ENCODE assay signal across 18 cellular contexts in genomic region chr10:76887223-76888010, GRCh38.
DNase-seq lines count a peak whose midpoint lies in the region; ATAC-seq and TF ChIP-seq lines count a peak whose summit lies in the region.
"Had no signal": no experiment of that assay in that cellular context is flagged by ENCODE, and none has a peak within 500 bp of the region (broad histone marks: within the 10 kb centered on the region; RNA-seq: fewer than 3 reads in every experiment).

No MANE protein-coding gene starts in this region.

- in situ Hi-C loops in Panc1 (cut with HindIII; ENCODE audit: low pct_unique_long_range_greater_than_20kb, low sequenced_read_pairs) = no loop called here

- CTCF ChIA-PET in Panc1 (lab: Charles Lee) = no interaction called here

- no peak overlapping the region; the same call in 1 of the 2 replicates for H3K14ac ChIP-seq in H9 (ENCODE audit: insufficient read depth, low read length)

- no peaks in the 10 kb centered on the region for H3K79me2 ChIP-seq in H9 (ENCODE audit: insufficient read depth, low read length)

- H4K8ac ChIP-seq in H9 (replicated peaks; ENCODE audit: insufficient read length, low read depth, low read length) = no peak overlapping the region

- no peaks in the 10 kb centered on the region for H3K27me3 ChIP-seq in H9 (ENCODE audit: insufficient read depth, low read length)
- H3K27me3 ChIP-seq in Panc1 (ENCODE audit: control insufficient read depth, insufficient read depth, low read length) = no peaks in the 10 kb centered on the region

- WGBS in H9 (ENCODE audit: extremely low coverage, insufficient read length, low lambda C conversion rate) = no CpG with 5 or more reads among the region's 19 CpGs

- H2BK20ac ChIP-seq in H9 (ENCODE audit: low read depth, low read length, poor library complexity, severe bottlenecking) = no peak overlapping the region

- no peak overlapping the region for H3K4me3 ChIP-seq in Panc1 (ENCODE audit: low read depth in 2 of 2, low read length in 2 of 2)

- POLR2A ChIA-PET in Panc1 (lab: Charles Lee) = no interaction called here

- no peak overlapping the region for H3K4me3 Mint-ChIP-seq in H9
- no peak overlapping the region for H3K4me3 Mint-ChIP-seq in nephron progenitor cell
- H3K4me3 Mint-ChIP-seq in glutamatergic neuron (ENCODE audit: unreplicated experiment) = no peak overlapping the region
- no peak overlapping the region for H3K4me3 Mint-ChIP-seq in progenitor cell of endocrine pancreas (ENCODE audit: low read depth)

- no peak overlapping the region for H3K27ac ChIP-seq in H9 (ENCODE audit: insufficient read length, low read depth, low read length)
- H3K27ac ChIP-seq in Panc1 (ENCODE audit: low read length) = no peak overlapping the region

- H3K4me1 Mint-ChIP-seq in H9 (peaks cover 11 to 14% of the 10 kb centered on the region in 2 experiments), nephron progenitor cell (peaks cover 41% of the 10 kb centered on the region), glutamatergic neuron (ENCODE audit: low read depth, unreplicated experiment) (peaks cover 3% of the 10 kb centered on the region), progenitor cell of endocrine pancreas (ENCODE audit: low read depth) (peaks cover 5% of the 10 kb centered on the region)

- H3K56ac ChIP-seq in H9 (ENCODE audit: insufficient read length, low read depth, low read length) = no peak overlapping the region

- H3K36me3 Mint-ChIP-seq in H9 (ENCODE audit: insufficient read depth in 1 of 3, low read depth in 3 of 3) (no peaks in the 10 kb centered on the region), nephron progenitor cell (ENCODE audit: low read depth) (no peaks in the 10 kb centered on the region), glutamatergic neuron (ENCODE audit: unreplicated experiment) (no peaks in the 10 kb centered on the region), progenitor cell of endocrine pancreas (ENCODE audit: insufficient read depth) (no peaks in the 10 kb centered on the region)

- no peak overlapping the region for H4K5ac ChIP-seq in H9 (ENCODE audit: insufficient read length, low read depth, low read length)

- no peak overlapping the region for H3T11ph ChIP-seq in H9 (ENCODE audit: low read length)

- intact Hi-C loops in Panc1 (cut with micrococcal nuclease; ENCODE audit: unreplicated experiment) = no loop called here

- H4K91ac ChIP-seq in H9 (ENCODE audit: insufficient read length, low read depth, low read length) = no peak overlapping the region

- ATAC-seq in Panc1 (0 out of 2 replicates have a peak, but pooled peaks have one; percentile 21), GM19324 (IDR thresholded peaks at IDR 0.05; ENCODE audit: low FRiP score, unreplicated experiment) (no peak)
- ATAC-seq: PC-3 had no signal

- no peak overlapping the region for H3K4ac ChIP-seq in H9 (ENCODE audit: low read depth, low read length)

- H3K9me3 ChIP-seq in H9 (ENCODE audit: control insufficient read depth, low read depth, low read length) (no peaks in the 10 kb centered on the region), Panc1 (ENCODE audit: control insufficient read depth, insufficient read depth, low read depth, low read length) (no peaks in the 10 kb centered on the region)

- no peak overlapping the region for H3K23ac ChIP-seq in H9 (ENCODE audit: insufficient read length, low read depth, low read length)

- H3K9me3 Mint-ChIP-seq in H9 (no peaks in the 10 kb centered on the region), nephron progenitor cell (no peaks in the 10 kb centered on the region), glutamatergic neuron (ENCODE audit: unreplicated experiment) (no peaks in the 10 kb centered on the region), progenitor cell of endocrine pancreas (ENCODE audit: low read depth) (no peaks in the 10 kb centered on the region)

- no peak overlapping the region for H2BK12ac ChIP-seq in H9 (ENCODE audit: insufficient read length, low read depth, low read length)

- no peaks in the 10 kb centered on the region for H3K79me1 ChIP-seq in H9 (ENCODE audit: insufficient read depth, low read depth, low read length, poor library complexity, severe bottlenecking)

- TF ChIP-seq CTCF in H9 (conservative IDR thresholded peaks at IDR 0.05) (no peak), Panc1 (IDR thresholded peaks at IDR 0.05) (no peak), nephron progenitor cell (IDR thresholded peaks at IDR 0.05) (no peak), glutamatergic neuron (IDR thresholded peaks at IDR 0.05; ENCODE audit: partially characterized antibody, unreplicated experiment) (no peak), progenitor cell of endocrine pancreas (IDR thresholded peaks at IDR 0.05; ENCODE audit: unreplicated experiment) (no peak)

- no peaks in the 10 kb centered on the region for H4K20me1 ChIP-seq in H9 (ENCODE audit: control insufficient read depth, insufficient read depth, insufficient read length)

- H3K27ac Mint-ChIP-seq in H9 (peak overlapping the region in 2 of 3 experiments; percentile 52 to 83; a peak in 2 of 7 replicates), nephron progenitor cell (peak overlapping the region; percentile 70), glutamatergic neuron (ENCODE audit: unreplicated experiment) (no peak overlapping the region), progenitor cell of endocrine pancreas (no peak overlapping the region)

- H2BK120ac ChIP-seq in H9 (ENCODE audit: low read depth, low read length, poor library complexity, severe bottlenecking) = no peak overlapping the region

- H3K18ac ChIP-seq in H9 (ENCODE audit: insufficient read length, low read depth, low read length) = no peak overlapping the region

- peak; percentile 28 for DNase-seq in CD1c-positive myeloid dendritic cell (ENCODE audit: extremely low spot score)
- no peak for DNase-seq in H9
- DNase-seq in Panc1 (ENCODE audit: low read depth, low spot score) = no peak
- no peak for DNase-seq in nephron progenitor cell
- no peak for DNase-seq in glutamatergic neuron
- DNase-seq in progenitor cell of endocrine pancreas (ENCODE audit: low spot score, unreplicated experiment) = no peak
- DNase-seq: C1 segment of cervical spinal cord, DMS79 treated with DMSO at 0.1 percent for 48 hours, GOT3, KG1, NCI-H1092, NCI-H1436 treated with DMSO at 0.1 percent for 48 hours, NCI-H2029, NCI-H345, NCI-H526 treated with DMSO at 0.1 percent for 48 hours, PC-3, T-helper 1 cell had no signal

- H3K4me2 ChIP-seq in H9 (ENCODE audit: insufficient read depth, insufficient read length, low read length) = no peak overlapping the region

- no peak overlapping the region for H2AK5ac ChIP-seq in H9 (ENCODE audit: insufficient read length, low read length)

- H3K9ac ChIP-seq in H9 (ENCODE audit: extremely low read depth, insufficient read length, low read length) = no peak overlapping the region

- H3K27me3 Mint-ChIP-seq in H9 (ENCODE audit: low read depth) (no peaks in the 10 kb centered on the region), nephron progenitor cell (ENCODE audit: low read depth, poor library complexity) (peaks cover 3% of the 10 kb centered on the region), glutamatergic neuron (ENCODE audit: unreplicated experiment) (peaks cover 3% of the 10 kb centered on the region), progenitor cell of endocrine pancreas (peaks cover 6% of the 10 kb centered on the region)

- H2BK5ac ChIP-seq in H9 (ENCODE audit: insufficient read length, low read length) = no peak overlapping the region

- H3K36me3 ChIP-seq in Panc1 (ENCODE audit: control insufficient read depth, insufficient read depth, low read length) = no peaks in the 10 kb centered on the region

- BruUV-seq in Panc1 (replicated peaks; lab: Mats Ljungman, UMichigan) = no TSS peak

- H2BK15ac ChIP-seq in H9 (ENCODE audit: low read depth, low read length) = no peak overlapping the region

- H2AFZ ChIP-seq in H9 (ENCODE audit: low read length) = no peak overlapping the region

- H3K23me2 ChIP-seq in H9 (ENCODE audit: insufficient read length, low read depth, low read length, poor library complexity, severe bottlenecking) = no peaks in the 10 kb centered on the region

- H3K4me1 ChIP-seq in H9 (ENCODE audit: insufficient read depth, low read length) (no peaks in the 10 kb centered on the region), Panc1 (ENCODE audit: control insufficient read depth, insufficient read depth, low read length) (no peaks in the 10 kb centered on the region)

Comparison
In these comparisons a context has a peak if more than half of its experiments do, and no peak if none do; other contexts are left out.
1. H3K27ac Mint-ChIP-seq: peak in H9 (2 of 3) and nephron progenitor cell (single experiment); none in glutamatergic neuron (single experiment) and progenitor cell of endocrine pancreas (single experiment).